Comparison of ENCODE assay signal across 15 cellular contexts in genomic region chr1:87252406-87252805, GRCh38.
DNase-seq lines count a peak whose midpoint lies in the region; ATAC-seq and TF ChIP-seq lines count a peak whose summit lies in the region.
"Had no signal": no experiment of that assay in that cellular context is flagged by ENCODE, and none has a peak within 500 bp of the region (broad histone marks: within the 10 kb centered on the region; RNA-seq: fewer than 3 reads in every experiment).

No MANE protein-coding gene starts in this region.

- peaks cover 0 to 15% (median 7%) of the 10 kb centered on the region in 5 donors for H3K4me1 ChIP-seq in subcutaneous abdominal adipose tissue (ENCODE audit: control insufficient read depth in 5 of 5, insufficient read depth in 5 of 5, low read length in 5 of 5)

- H3K4me3 ChIP-seq in NB4 (ENCODE audit: low read depth, low read length) = no peak overlapping the region
- no peak overlapping the region for H3K4me3 ChIP-seq in subcutaneous abdominal adipose tissue (ENCODE audit: low read depth in 1 of 5, low read length in 5 of 5)
- H3K4me3 ChIP-seq: K562 had no signal

- peak; percentile 36 for DNase-seq in GF-D8 (lab: John Stamatoyannopoulos, UW)
- peak; percentile 25 for DNase-seq in NB4 (ENCODE audit: low read depth)
- peak; percentile 89 for DNase-seq in fibroblast of gingiva (ENCODE audit: low read depth)
- DNase-seq in NAMALWA (ENCODE audit: low spot score) = no peak
- no peak for DNase-seq in SHP77 (lab: John Stamatoyannopoulos, UW)
- DNase-seq: activated CD4-positive, alpha-beta T cell treated with anti-CD3 and anti-CD28 coated beads, Interleukin-2, amount 50 U/mL, for 4 hours; activated naive CD8-positive, alpha-beta T cell treated with anti-CD3 and anti-CD28 coated beads, Interleukin-2, amount 50 U/mL, for 24 hours; CD8-positive, alpha-beta memory T cell; glutamatergic neuron; NCI-H1436; nephron progenitor cell; SHP77 treated with DMSO at 0.1 percent for 48 hours had no signal

- H3K27me3 ChIP-seq in subcutaneous abdominal adipose tissue (ENCODE audit: control insufficient read depth in 5 of 5, insufficient read depth in 4 of 5, low read length in 5 of 5) = no peaks in the 10 kb centered on the region

- no peak for ATAC-seq in GM21381 (IDR thresholded peaks at IDR 0.05; ENCODE audit: unreplicated experiment)
- ATAC-seq: activated naive CD8-positive, alpha-beta T cell treated with anti-CD3 and anti-CD28 coated beads, Interleukin-2, amount 50 U/mL, for 24 hours; K562 had no signal

- H3K36me3 ChIP-seq in subcutaneous abdominal adipose tissue (ENCODE audit: control insufficient read depth in 5 of 5, insufficient read depth in 5 of 5, low read length in 5 of 5) = no peaks in the 10 kb centered on the region

- no peak overlapping the region for H3K9ac ChIP-seq in subcutaneous abdominal adipose tissue (ENCODE audit: low read length in 5 of 5)

- H3K9me3 ChIP-seq in subcutaneous abdominal adipose tissue (ENCODE audit: control insufficient read depth in 5 of 5, low read length in 5 of 5) = peaks cover 0 to 13% (median 4%) of the 10 kb centered on the region in 5 donors

- no peak for TF ChIP-seq CTCF in NB4 (IDR thresholded peaks at IDR 0.05; ENCODE audit: low read depth, low read length)

- TF ChIP-seq POLR2A in NB4 (IDR thresholded peaks at IDR 0.05; ENCODE audit: extremely low read depth, insufficient read length) = no peak

- H3K27ac ChIP-seq in subcutaneous abdominal adipose tissue (ENCODE audit: low read depth, low read length) = peak overlapping the region; percentile 32

Comparison
In these comparisons a context has a peak if more than half of its experiments do, and no peak if none do; other contexts are left out.
1. DNase-seq: peak in GF-D8 (single experiment), NB4 (single experiment) and fibroblast of gingiva (single experiment); none in NAMALWA (single experiment) and SHP77 (0 of 2).